ENCODE assay signal across 16 cellular contexts in genomic region chr13:110317093-110317492, GRCh38. TPM values are rescaled to one million over a fixed set of nuclear protein-coding genes. Genes with fewer than 3 reads are reported as not detected.
"Had no signal": no experiment of that assay in that cellular context is flagged by ENCODE, and none has a peak within 500 bp of the region (broad histone marks: within the 10 kb centered on the region; RNA-seq: fewer than 3 reads in every experiment).

No MANE protein-coding gene starts in this region.

- H3K9me3 Mint-ChIP-seq: natural killer cell; stimulated activated effector memory CD8-positive, alpha-beta T cell treated with anti-CD3 and anti-CD28 coated beads, Interleukin-12 subunit alpha, Interleukin-12 subunit beta, amount 100 ng/mL, for 72 hours had no signal

- H3K4me1 Mint-ChIP-seq: natural killer cell; stimulated activated effector memory CD8-positive, alpha-beta T cell treated with anti-CD3 and anti-CD28 coated beads, Interleukin-12 subunit alpha, Interleukin-12 subunit beta, amount 100 ng/mL, for 72 hours had no signal

- H3K36me3 Mint-ChIP-seq: natural killer cell; stimulated activated effector memory CD8-positive, alpha-beta T cell treated with anti-CD3 and anti-CD28 coated beads, Interleukin-12 subunit alpha, Interleukin-12 subunit beta, amount 100 ng/mL, for 72 hours had no signal

- H3K27ac Mint-ChIP-seq: natural killer cell; stimulated activated effector memory CD8-positive, alpha-beta T cell treated with anti-CD3 and anti-CD28 coated beads, Interleukin-12 subunit alpha, Interleukin-12 subunit beta, amount 100 ng/mL, for 72 hours had no signal

- DNase-seq: activated CD4-positive, alpha-beta T cell treated with anti-CD3 and anti-CD28 coated beads, Interleukin-2, amount 50 U/mL, for 4 hours; activated naive CD4-positive, alpha-beta T cell treated with anti-CD3 and anti-CD28 coated beads, Interleukin-2, amount 50 U/mL, for 16 hours; caudate nucleus; colonic mucosa; foreskin melanocyte; natural killer cell; occipital lobe; psoas muscle; stimulated activated CD4-positive, alpha-beta T cell treated with anti-CD3 and anti-CD28 coated beads, Interleukin-12 subunit alpha, Interleukin-12 subunit beta, amount 100 ng/mL, for 4 hours; SW 1271 had no signal

- H3K4me3 ChIP-seq: colonic mucosa, psoas muscle, thyroid gland, vagina had no signal

- H3K27me3 ChIP-seq: colonic mucosa, thyroid gland, vagina had no signal

- H3K4me1 ChIP-seq: colonic mucosa had no signal

- H3K4me3 Mint-ChIP-seq: natural killer cell; stimulated activated effector memory CD8-positive, alpha-beta T cell treated with anti-CD3 and anti-CD28 coated beads, Interleukin-12 subunit alpha, Interleukin-12 subunit beta, amount 100 ng/mL, for 72 hours had no signal

- H3K27ac ChIP-seq: colonic mucosa, psoas muscle, vagina had no signal

- H3K9me3 ChIP-seq: colonic mucosa, psoas muscle, thyroid gland, vagina had no signal

- H3K36me3 ChIP-seq: colonic mucosa, thyroid gland had no signal

- ATAC-seq: activated CD4-positive, CD25-positive, alpha-beta regulatory T cell treated with anti-CD3 and anti-CD28 coated beads, Interleukin-2, amount 50 U/mL, for 24 hours; left lobe of liver; psoas muscle; stimulated activated effector memory CD8-positive, alpha-beta T cell treated with anti-CD3 and anti-CD28 coated beads, Interleukin-12 subunit alpha, Interleukin-12 subunit beta, amount 100 ng/mL, for 72 hours had no signal

RNA-seq across cellular contexts. Expression of gene COL4A2, which starts 10.0 kb away (rescaled TPM):
- total RNA-seq: natural killer cell; T-helper 2 cell treated with Interferon-gamma antibody and Interleukin-4, amounts not matched to agents 100 ng/mL and 5 ng/mL, for 36 hours had no signal

RNA-seq across cellular contexts. Expression of gene COL4A1, which starts 10.1 kb away (rescaled TPM):
- total RNA-seq: natural killer cell; T-helper 2 cell treated with Interferon-gamma antibody and Interleukin-4, amounts not matched to agents 100 ng/mL and 5 ng/mL, for 36 hours had no signal
